ENCODE assay signal across 13 cellular contexts in genomic region chr10:82377608-82378007, GRCh38.
DNase-seq lines count a peak whose midpoint lies in the region; ATAC-seq and TF ChIP-seq lines count a peak whose summit lies in the region.
"Had no signal": no experiment of that assay in that cellular context is flagged by ENCODE, and none has a peak within 500 bp of the region (broad histone marks: within the 10 kb centered on the region; RNA-seq: fewer than 3 reads in every experiment).

No MANE protein-coding gene starts in this region.

- H3K4me1 ChIP-seq in A673 (ENCODE audit: insufficient read depth, low read length, poor library complexity, severe bottlenecking) (no peaks in the 10 kb centered on the region), body of pancreas (peaks cover 4% of the 10 kb centered on the region), vagina (no peaks in the 10 kb centered on the region)

- CTCF ChIA-PET in A673 (lab: Charles Lee), result no interaction called here

- intact Hi-C loops in A673 (cut with micrococcal nuclease; ENCODE audit: unreplicated experiment) (no loop called here), body of pancreas (cut with DNase I) (no loop called here), vagina (cut with DNase I) (no loop called here)

- H3K27me3 ChIP-seq in A673 (replicated peaks; ENCODE audit: insufficient read depth, low read depth, low read length, poor library complexity) (no peaks in the 10 kb centered on the region), body of pancreas (no peaks in the 10 kb centered on the region), kidney epithelial cell (ENCODE audit: control insufficient read depth, insufficient read depth, low read length) (no peaks in the 10 kb centered on the region), vagina (no peaks in the 10 kb centered on the region)
- H3K27me3 ChIP-seq: BLaER1 had no signal

- TF ChIP-seq CTCF in A673 (conservative IDR thresholded peaks at IDR 0.05; ENCODE audit: low read depth, low read length) (peak; percentile 28; the same call in 1 of the 2 replicates), body of pancreas (IDR thresholded peaks at IDR 0.05) (peak; percentile 7 to 55 (median 39)), kidney epithelial cell (IDR thresholded peaks at IDR 0.05; ENCODE audit: insufficient read depth, low read length, poor library complexity, severe bottlenecking) (peak; percentile 28), vagina (IDR thresholded peaks at IDR 0.05) (no peak)

- ATAC-seq in body of pancreas (peak; percentile 55), GM18867 (IDR thresholded peaks at IDR 0.05; ENCODE audit: unreplicated experiment) (no peak)
- ATAC-seq in activated T-cell treated with anti-CD3 and anti-CD28 coated beads, Interleukin-2, amount 50 U/mL, for 72 hours (replicated peaks in 1 of 2), result no peak
- ATAC-seq: effector memory CD8-positive, alpha-beta T cell had no signal

- BruUV-seq in A673 (replicated peaks; lab: Mats Ljungman, UMichigan), result no TSS peak

- no peaks in the 10 kb centered on the region for H3K27me3 Mint-ChIP-seq in activated T-cell treated with anti-CD3 and anti-CD28 coated beads, Interleukin-2, amount 50 U/mL, for 72 hours (ENCODE audit: low read depth)
- H3K27me3 Mint-ChIP-seq: effector memory CD8-positive, alpha-beta T cell had no signal

- H3K27ac ChIP-seq in A673 (ENCODE audit: low read depth, low read length, poor library complexity, severe bottlenecking) (no peak overlapping the region), body of pancreas (no peak overlapping the region), vagina (no peak overlapping the region)
- H3K27ac ChIP-seq: BLaER1 had no signal

- H3K27ac Mint-ChIP-seq in activated T-cell treated with anti-CD3 and anti-CD28 coated beads, Interleukin-2, amount 50 U/mL, for 72 hours, result no peak overlapping the region
- H3K27ac Mint-ChIP-seq: effector memory CD8-positive, alpha-beta T cell had no signal

- H3K9me3 ChIP-seq in A673 (ENCODE audit: low read depth, low read length, poor library complexity, severe bottlenecking) (peaks cover 5% of the 10 kb centered on the region), body of pancreas (no peaks in the 10 kb centered on the region), vagina (no peaks in the 10 kb centered on the region)

- H3K36me3 ChIP-seq in A673 (ENCODE audit: insufficient read depth, low read length, poor library complexity, severe bottlenecking) (no peaks in the 10 kb centered on the region), body of pancreas (replicated peaks in 1 of 2; ENCODE audit: insufficient read depth in 1 of 2, low read depth in 2 of 2) (no peaks in the 10 kb centered on the region), kidney epithelial cell (ENCODE audit: control insufficient read depth, insufficient read depth, low read length) (no peaks in the 10 kb centered on the region), vagina (no peaks in the 10 kb centered on the region)

- peaks cover 6 to 7% of the 10 kb centered on the region in 2 donors for H3K9me3 Mint-ChIP-seq in activated T-cell treated with anti-CD3 and anti-CD28 coated beads, Interleukin-2, amount 50 U/mL, for 72 hours

- H3K4me3 Mint-ChIP-seq in activated T-cell treated with anti-CD3 and anti-CD28 coated beads, Interleukin-2, amount 50 U/mL, for 72 hours, result no peak overlapping the region
- H3K4me3 Mint-ChIP-seq: effector memory CD8-positive, alpha-beta T cell had no signal

- POLR2A ChIA-PET in A673 (lab: Charles Lee; ENCODE audit: low non-redundant PET), result no interaction called here

- TF ChIP-seq POLR2A in body of pancreas (IDR thresholded peaks at IDR 0.05) (no peak), vagina (IDR thresholded peaks at IDR 0.05) (no peak)

- H3K4me1 Mint-ChIP-seq in activated T-cell treated with anti-CD3 and anti-CD28 coated beads, Interleukin-2, amount 50 U/mL, for 72 hours (ENCODE audit: low read depth), result no peaks in the 10 kb centered on the region

- H3K36me3 Mint-ChIP-seq in activated T-cell treated with anti-CD3 and anti-CD28 coated beads, Interleukin-2, amount 50 U/mL, for 72 hours (ENCODE audit: insufficient read depth in 2 of 2), result peaks cover 0 to 1% of the 10 kb centered on the region in 2 donors

- H3K4me3 ChIP-seq in A673 (ENCODE audit: low read depth, low read length, poor library complexity, severe bottlenecking) (no peak overlapping the region), body of pancreas (no peak overlapping the region), kidney epithelial cell (ENCODE audit: low read depth, low read length) (no peak overlapping the region), vagina (no peak overlapping the region)
- H3K4me3 ChIP-seq: BLaER1 had no signal

- 13 to 16% methylated on average over 4 of the region's 4 CpGs for WGBS in body of pancreas, 2 donors

- no peak for DNase-seq in A673 (ENCODE audit: low spot score)
- peak; percentile 3 for DNase-seq in HS-5 (ENCODE audit: low read depth)
- DNase-seq in body of pancreas, result peak; percentile 24 to 54 (median 38)
- DNase-seq in kidney epithelial cell (ENCODE audit: low read depth), result no peak
- no peak for DNase-seq in activated T-cell treated with anti-CD3 and anti-CD28 coated beads, Interleukin-2, amount 50 U/mL, for 72 hours
- no peak for DNase-seq in NCI-H146 treated with DMSO at 0.1 percent for 48 hours (lab: John Stamatoyannopoulos, UW; ENCODE audit: unreplicated experiment)
- no peak for DNase-seq in vagina (ENCODE audit: extremely low spot score in 2 of 2)
- DNase-seq: effector memory CD8-positive, alpha-beta T cell; stimulated activated CD4-positive, alpha-beta T cell treated with anti-CD3 and anti-CD28 coated beads, Interleukin-12 subunit alpha, Interleukin-12 subunit beta, amount 100 ng/mL, for 4 hours; stimulated activated naive CD4-positive, alpha-beta T cell treated with Interleukin-2 at 50 U/mL for 16 hours; T-helper 9 cell had no signal

Comparison
In these comparisons a context has a peak if more than half of its experiments do, and no peak if none do; other contexts are left out.
1. DNase-seq: peak in HS-5 (single experiment) and body of pancreas (4 of 4); none in A673 (single experiment), kidney epithelial cell (single experiment), activated T-cell treated with anti-CD3 and anti-CD28 coated beads, Interleukin-2, amount 50 U/mL, for 72 hours (0 of 2), NCI-H146 treated with DMSO at 0.1 percent for 48 hours (single experiment) and vagina (0 of 2).
2. CTCF ChIP-seq: peak in A673 (single experiment), body of pancreas (7 of 7) and kidney epithelial cell (single experiment); none in vagina (0 of 3).